In genomic region chr1:222369991-222370910, GRCh38 we compare ENCODE assay signal across 13 cellular contexts.
DNase-seq lines count a peak whose midpoint lies in the region; ATAC-seq and TF ChIP-seq lines count a peak whose summit lies in the region.
"Had no signal": no experiment of that assay in that cellular context is flagged by ENCODE, and none has a peak within 500 bp of the region (broad histone marks: within the 10 kb centered on the region; RNA-seq: fewer than 3 reads in every experiment).

No MANE protein-coding gene starts in this region.

- no peak for TF ChIP-seq CTCF in choroid plexus epithelial cell (conservative IDR thresholded peaks at IDR 0.05; ENCODE audit: low read depth, low read length)
- no peak for TF ChIP-seq CTCF in osteoblast (IDR thresholded peaks at IDR 0.05; ENCODE audit: extremely low read depth, low read depth, low read length)
- no peak for TF ChIP-seq CTCF in WTC11 (IDR thresholded peaks at IDR 0.05)

- peaks cover 12% of the 10 kb centered on the region for H3K4me1 Mint-ChIP-seq in WTC11

- H3K4me3 Mint-ChIP-seq in WTC11: no peak overlapping the region
- H3K4me3 Mint-ChIP-seq: activated CD4-positive, alpha-beta T cell treated with anti-CD3 and anti-CD28 coated beads for 36 hours; IgD-negative memory B cell had no signal

- no peaks in the 10 kb centered on the region for H3K9me3 ChIP-seq in NT2/D1 (ENCODE audit: insufficient read depth, low read length)
- H3K9me3 ChIP-seq in osteoblast (ENCODE audit: low read depth, low read length): no peaks in the 10 kb centered on the region

- 0 out of 2 replicates have a peak, but pooled peaks cover 3% of the 10 kb centered on the region for H3K9me3 Mint-ChIP-seq in WTC11
- H3K9me3 Mint-ChIP-seq: IgD-negative memory B cell had no signal

- H3K79me2 ChIP-seq in osteoblast (ENCODE audit: insufficient read depth, low read length): no peaks in the 10 kb centered on the region

- H3K27ac Mint-ChIP-seq in WTC11: no peak overlapping the region
- H3K27ac Mint-ChIP-seq: activated CD4-positive, alpha-beta T cell treated with anti-CD3 and anti-CD28 coated beads for 36 hours; IgD-negative memory B cell had no signal

- ATAC-seq in GM21447 (IDR thresholded peaks at IDR 0.05; ENCODE audit: unreplicated experiment) (no peak), WTC11 (no peak)
- ATAC-seq: activated CD4-positive, alpha-beta T cell treated with anti-CD3 and anti-CD28 coated beads for 36 hours had no signal

- CTCF ChIA-PET in WTC11 (lab: Charles Lee): no interaction called here

- peak overlapping the region; percentile 49 for H2AFZ ChIP-seq in osteoblast (ENCODE audit: low read length)

- no peaks in the 10 kb centered on the region for H4K20me1 ChIP-seq in osteoblast (ENCODE audit: insufficient read depth, low read length)

- H3K27me3 ChIP-seq in NT2/D1 (ENCODE audit: insufficient read depth, insufficient read length): no peaks in the 10 kb centered on the region
- H3K27me3 ChIP-seq in osteoblast (ENCODE audit: insufficient read depth, low read length): no peaks in the 10 kb centered on the region

- peak overlapping the region; percentile 97 for H3K27ac ChIP-seq in osteoblast (ENCODE audit: low read depth, low read length)
- H3K27ac ChIP-seq: epithelial cell of prostate had no signal

- H3K4me1 ChIP-seq in NT2/D1 (ENCODE audit: insufficient read depth, insufficient read length): no peaks in the 10 kb centered on the region
- peaks cover 35% of the 10 kb centered on the region for H3K4me1 ChIP-seq in osteoblast (ENCODE audit: insufficient read depth, low read length)

- no peaks in the 10 kb centered on the region for H3K27me3 Mint-ChIP-seq in WTC11 (ENCODE audit: low read depth)
- H3K27me3 Mint-ChIP-seq: activated CD4-positive, alpha-beta T cell treated with anti-CD3 and anti-CD28 coated beads for 36 hours had no signal

- no peaks in the 10 kb centered on the region for H3K36me3 ChIP-seq in NT2/D1 (ENCODE audit: insufficient read depth, insufficient read length, low read length)
- H3K36me3 ChIP-seq in osteoblast (ENCODE audit: insufficient read depth, low read length): no peaks in the 10 kb centered on the region

- no peak overlapping the region for H3K9ac ChIP-seq in NT2/D1 (ENCODE audit: insufficient read length, low read depth)

- DNase-seq in ELR (ENCODE audit: low read depth) (peak; percentile 95), NT2/D1 (ENCODE audit: low read depth, low spot score) (peak; percentile 36), choroid plexus epithelial cell (ENCODE audit: low read depth) (peak; percentile 33), osteoblast (ENCODE audit: insufficient read length, low spot score, missing footprints) (peak; percentile 44), WTC11 (ENCODE audit: low spot score) (no peak), anterior cingulate cortex (lab: John Stamatoyannopoulos, UW) (no peak), GOT3 (lab: John Stamatoyannopoulos, UW) (no peak)
- DNase-seq: activated CD4-positive, alpha-beta T cell treated with anti-CD3 and anti-CD28 coated beads for 36 hours; Calu3 had no signal

- peak overlapping the region; percentile 75 for H3K4me2 ChIP-seq in osteoblast (ENCODE audit: insufficient read depth, low read length)

- no peaks in the 10 kb centered on the region for H3K36me3 Mint-ChIP-seq in WTC11
- H3K36me3 Mint-ChIP-seq: IgD-negative memory B cell had no signal

- POLR2A ChIA-PET in WTC11 (lab: Charles Lee): no interaction called here

- no peak overlapping the region for H3K4me3 ChIP-seq in NT2/D1 (ENCODE audit: insufficient read length, low read depth)
- no peak overlapping the region for H3K4me3 ChIP-seq in choroid plexus epithelial cell (ENCODE audit: low read depth, low read length)
- H3K4me3 ChIP-seq in osteoblast (ENCODE audit: insufficient read depth, low read length): peak overlapping the region; percentile 45
- H3K4me3 ChIP-seq: skin epidermis had no signal

TF ChIP-seq in WTC11, 78 proteins besides CTCF, POLR2A, EP300 and RAD21 (continues in another document):
- TF ChIP-seq PRDM15 (CRISPR knock-in tag; IDR thresholded peaks at IDR 0.05) (no peak), MXD4 (CRISPR knock-in tag; IDR thresholded peaks at IDR 0.05; ENCODE audit: borderline replicate concordance) (no peak), ZNF317 (CRISPR knock-in tag; IDR thresholded peaks at IDR 0.05; ENCODE audit: borderline replicate concordance, low read depth) (no peak), SMAD4 (CRISPR knock-in tag; IDR thresholded peaks at IDR 0.05) (no peak), FOXK1 (CRISPR knock-in tag; IDR thresholded peaks at IDR 0.05) (no peak), NR2C2 (CRISPR knock-in tag; IDR thresholded peaks at IDR 0.05) (no peak), MYBL2 (CRISPR knock-in tag; IDR thresholded peaks at IDR 0.05) (no peak), ATF2 (CRISPR knock-in tag; IDR thresholded peaks at IDR 0.05; ENCODE audit: borderline replicate concordance, low read depth) (no peak), FOXP4 (CRISPR knock-in tag; IDR thresholded peaks at IDR 0.05) (no peak), USF1 (CRISPR knock-in tag; IDR thresholded peaks at IDR 0.05) (no peak)
- TF ChIP-seq, protein P1, sequence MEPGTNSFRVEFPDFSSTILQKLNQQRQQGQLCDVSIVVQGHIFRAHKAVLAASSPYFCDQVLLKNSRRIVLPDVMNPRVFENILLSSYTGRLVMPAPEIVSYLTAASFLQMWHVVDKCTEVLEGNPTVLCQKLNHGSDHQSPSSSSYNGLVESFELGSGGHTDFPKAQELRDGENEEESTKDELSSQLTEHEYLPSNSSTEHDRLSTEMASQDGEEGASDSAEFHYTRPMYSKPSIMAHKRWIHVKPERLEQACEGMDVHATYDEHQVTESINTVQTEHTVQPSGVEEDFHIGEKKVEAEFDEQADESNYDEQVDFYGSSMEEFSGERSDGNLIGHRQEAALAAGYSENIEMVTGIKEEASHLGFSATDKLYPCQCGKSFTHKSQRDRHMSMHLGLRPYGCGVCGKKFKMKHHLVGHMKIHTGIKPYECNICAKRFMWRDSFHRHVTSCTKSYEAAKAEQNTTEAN (CRISPR knock-in tag; IDR thresholded peaks at IDR 0.05): no peak

Comparison
In these comparisons a context has a peak if more than half of its experiments do, and no peak if none do; other contexts are left out.
1. DNase-seq: peak in ELR (single experiment), NT2/D1 (single experiment), choroid plexus epithelial cell (single experiment) and osteoblast (single experiment); none in WTC11 (single experiment), anterior cingulate cortex (0 of 58) and GOT3 (single experiment).